In genomic region chr11:116948375-116948774, GRCh38 we compare ENCODE assay signal across 11 cellular contexts.
DNase-seq lines count a peak whose midpoint lies in the region; ATAC-seq and TF ChIP-seq lines count a peak whose summit lies in the region.
"Had no signal": no experiment of that assay in that cellular context is flagged by ENCODE, and none has a peak within 500 bp of the region (broad histone marks: within the 10 kb centered on the region; RNA-seq: fewer than 3 reads in every experiment).

No MANE protein-coding gene starts in this region.

- H3K27me3 Mint-ChIP-seq in Caco-2 (ENCODE audit: insufficient read depth, unreplicated experiment) = no peaks in the 10 kb centered on the region
- H3K27me3 Mint-ChIP-seq: CD4-positive, CD25-positive, alpha-beta regulatory T cell had no signal

- no TSS peak for BruUV-seq in Caco-2 (replicated peaks; lab: Mats Ljungman, UMichigan)

- H3K4me1 Mint-ChIP-seq in Caco-2 (ENCODE audit: low read depth, unreplicated experiment) = peaks cover 21% of the 10 kb centered on the region

- H3K9me3 Mint-ChIP-seq in Caco-2 (ENCODE audit: unreplicated experiment) = no peaks in the 10 kb centered on the region
- H3K9me3 Mint-ChIP-seq: CD4-positive, CD25-positive, alpha-beta regulatory T cell had no signal

- peaks cover 13% of the 10 kb centered on the region for H3K36me3 Mint-ChIP-seq in Caco-2 (ENCODE audit: insufficient read depth, unreplicated experiment)

- peaks cover 8% of the 10 kb centered on the region for H3K4me1 ChIP-seq in Caco-2

- H3K9me3 ChIP-seq in Caco-2 = no peaks in the 10 kb centered on the region
- H3K9me3 ChIP-seq: SK-N-SH had no signal

- POLR2A ChIA-PET in Caco-2 (lab: Charles Lee) = interaction anchor here (0.6 to 0.7 kb wide), 2 partner anchors 50 to 136 kb away, joined by 7 to 9 read pairs; no protein-coding TSS in a partner anchor

- H3K27ac Mint-ChIP-seq in Caco-2 (ENCODE audit: unreplicated experiment) = no peak overlapping the region
- H3K27ac Mint-ChIP-seq: CD4-positive, CD25-positive, alpha-beta regulatory T cell had no signal

- H3K4me3 Mint-ChIP-seq in Caco-2 (ENCODE audit: unreplicated experiment) = no peak overlapping the region
- H3K4me3 Mint-ChIP-seq: CD4-positive, CD25-positive, alpha-beta regulatory T cell had no signal

- peak overlapping the region; percentile 15 for H3K27ac ChIP-seq in epithelial cell of prostate

- peak; percentile 9 for DNase-seq in stimulated activated naive CD4-positive, alpha-beta T cell treated with Interleukin-2 at 50 U/mL for 16 hours (lab: John Stamatoyannopoulos, UW)
- no peak for DNase-seq in stimulated activated naive CD4-positive, alpha-beta T cell (lab: John Stamatoyannopoulos, UW)
- DNase-seq in RKO (ENCODE audit: low spot score) = peak; percentile 35
- DNase-seq in epithelial cell of prostate (ENCODE audit: low read depth, low spot score) = no peak
- DNase-seq in Caco-2 = no peak
- DNase-seq in NCI-H146 (lab: John Stamatoyannopoulos, UW) = no peak
- no peak for DNase-seq in COLO829 (ENCODE audit: low spot score)
- DNase-seq: midbrain, SK-N-SH had no signal

- H3K27me3 ChIP-seq in Caco-2 (replicated peaks; ENCODE audit: control insufficient read depth, insufficient read depth, low read length) = no peaks in the 10 kb centered on the region

- intact Hi-C loops in Caco-2 (cut with micrococcal nuclease; ENCODE audit: unreplicated experiment) = no loop called here

- no peak for TF ChIP-seq CTCF in Caco-2 (IDR thresholded peaks at IDR 0.05; ENCODE audit: insufficient read depth in 1 of 2, low read depth in 1 of 2, low read length in 1 of 2, severe bottlenecking in 1 of 2, unreplicated experiment in 1 of 2)

- H3K36me3 ChIP-seq in Caco-2 (ENCODE audit: control insufficient read depth, insufficient read depth, low read length) = 0 out of 2 replicates have a peak, but pooled peaks cover 3% of the 10 kb centered on the region

- CTCF ChIA-PET in Caco-2 (lab: Charles Lee) = interaction anchor here (0.7 kb wide), 1 partner anchor 150 kb away, joined by 3 read pairs; no protein-coding TSS in a partner anchor

- H3K4me3 ChIP-seq in Caco-2 (ENCODE audit: low read depth, low read length) = no peak overlapping the region

- no peak for ATAC-seq in HG03342 (IDR thresholded peaks at IDR 0.05; ENCODE audit: unreplicated experiment)

Comparison
In these comparisons a context has a peak if more than half of its experiments do, and no peak if none do; other contexts are left out.
1. DNase-seq: peak in stimulated activated naive CD4-positive, alpha-beta T cell treated with Interleukin-2 at 50 U/mL for 16 hours (single experiment) and RKO (single experiment); none in stimulated activated naive CD4-positive, alpha-beta T cell (0 of 6), epithelial cell of prostate (single experiment), Caco-2 (0 of 2), NCI-H146 (single experiment) and COLO829 (single experiment).